ENCODE assay signal across 24 cellular contexts in the genomic region with DNA sequence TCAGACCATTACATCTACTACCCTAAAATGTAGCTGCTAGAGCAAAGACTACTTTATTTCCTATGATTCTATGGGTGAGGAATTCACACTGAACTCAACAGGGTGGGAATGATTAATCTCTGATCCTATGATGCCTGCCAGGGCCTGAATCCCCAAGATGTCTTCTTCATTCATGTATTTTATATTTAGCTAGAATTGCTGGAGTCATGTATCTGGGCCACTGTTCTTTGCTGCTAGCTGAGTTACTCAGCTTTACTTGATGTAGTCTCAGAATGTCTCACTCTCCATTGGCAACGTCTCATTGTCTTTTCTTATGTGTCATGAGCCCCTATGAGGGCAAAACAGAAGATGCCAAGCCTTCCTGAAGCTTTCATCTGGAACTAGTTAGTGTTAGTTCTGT.
"Had no signal": no experiment of that assay in that cellular context is flagged by ENCODE, and none has a peak within 500 bp of the region (broad histone marks: within the 10 kb centered on the region; RNA-seq: fewer than 3 reads in every experiment).

No MANE protein-coding gene starts in this region.

- H3K9me3 ChIP-seq: prostate gland had no signal

- H3K9ac ChIP-seq: neural progenitor cell had no signal

- ATAC-seq: effector memory CD8-positive, alpha-beta T cell; foreskin keratinocyte; gastroesophageal sphincter; heart right ventricle; left colon; lower lobe of right lung; stimulated activated memory B cell treated with anti-CD40 and anti-IgM and Interleukin-4, amounts not matched to agents 10 μg/mL and 1 μg/mL and 100 μg/mL, for 72 hours had no signal

- DNase-seq: cerebellar nuclear complex; cortex of kidney; effector memory CD8-positive, alpha-beta T cell; glutamatergic neuron; heart right ventricle; hippocampal formation; left colon; left ventricle myocardium inferior; lower lobe of right lung; naive B cell; sigmoid colon; spleen; stimulated activated CD4-positive, alpha-beta T cell treated with anti-CD3 and anti-CD28 coated beads, Interleukin-4, amount 100 ng/mL, for 4 hours; upper lobe of left lung had no signal

- H3K4me3 ChIP-seq: esophagus muscularis mucosa, gastroesophageal sphincter, heart right ventricle, left ventricle myocardium inferior, lower lobe of right lung, neural progenitor cell, prostate gland, right atrium auricular region, sigmoid colon, skin epidermis, spleen, thoracic aorta, tibial nerve, upper lobe of left lung had no signal

- H3K4me2 ChIP-seq: neural progenitor cell had no signal

- H3K27me3 ChIP-seq: esophagus muscularis mucosa, foreskin keratinocyte, gastroesophageal sphincter, heart right ventricle, neural progenitor cell, right atrium auricular region, sigmoid colon, spleen, tibial nerve, upper lobe of left lung had no signal

- H3K27ac ChIP-seq: esophagus muscularis mucosa, foreskin keratinocyte, gastroesophageal sphincter, heart right ventricle, left ventricle myocardium inferior, lower lobe of right lung, neural progenitor cell, prostate gland, right atrium auricular region, sigmoid colon, skin epidermis, spleen, thoracic aorta, tibial nerve, upper lobe of left lung had no signal

- H2AFZ ChIP-seq: neural progenitor cell had no signal

- H3K4me1 ChIP-seq: foreskin keratinocyte, neural progenitor cell, prostate gland had no signal
